ENCODE assay signal across 26 cellular contexts in genomic region chr7:15446280-15446679, GRCh38.
"Had no signal": no experiment of that assay in that cellular context is flagged by ENCODE, and none has a peak within 500 bp of the region (broad histone marks: within the 10 kb centered on the region; RNA-seq: fewer than 3 reads in every experiment).

No MANE protein-coding gene starts in this region.

- H3K4me1 ChIP-seq: breast epithelium, esophagus muscularis mucosa, left lung, lower lobe of right lung, pancreas, prostate gland, spleen had no signal

- H3K27me3 ChIP-seq: breast epithelium, esophagus muscularis mucosa, left lung, pancreas, spleen, tibial nerve had no signal

- DNase-seq: activated CD4-positive, alpha-beta memory T cell treated with anti-CD3 and anti-CD28 coated beads for 36 hours; activated CD4-positive, alpha-beta T cell treated with anti-CD3 and anti-CD28 coated beads, Interleukin-2, amount 10 ng/mL, durations not matched to agents 24 days and 14 days; activated CD4-positive, CD25-positive, alpha-beta regulatory T cell treated with anti-CD3 and anti-CD28 coated beads, Interleukin-2, amount 50 U/mL, for 72 hours; activated CD8-positive, alpha-beta memory T cell treated with anti-CD3 and anti-CD28 coated beads, Interleukin-2, amount 50 U/mL, for 4 hours; activated effector memory CD4-positive, alpha-beta T cell treated with anti-CD3 and anti-CD28 coated beads, Interleukin-2, amount 50 U/mL, for 16 hours; activated naive CD4-positive, alpha-beta T cell treated with anti-CD3 and anti-CD28 coated beads for 36 hours; activated naive CD8-positive, alpha-beta T cell treated with anti-CD3 and anti-CD28 coated beads, Interleukin-2, amount 10 ng/mL, durations not matched to agents 7 days and 5 days; activated T-cell treated with anti-CD3 and anti-CD28 coated beads, Interleukin-2, amount 50 U/mL, for 1 hour; amygdala; dermis blood vessel endothelial cell; effector CD4-positive, alpha-beta T cell; left lung; lower lobe of right lung; mesenchymal stem cell; naive thymus-derived CD8-positive, alpha-beta T cell; nucleus accumbens; pancreas; spleen; stimulated activated CD4-positive, alpha-beta T cell treated with anti-CD3 and anti-CD28 coated beads, Interleukin-2, amount 100 ng/mL, for 48 hours; stimulated activated naive CD4-positive, alpha-beta T cell treated with Interleukin-2 at 50 U/mL for 16 hours; T-helper 2 cell had no signal

- H3K27ac ChIP-seq: breast epithelium, esophagus muscularis mucosa, left lung, lower lobe of right lung, pancreas, prostate gland, spleen, tibial nerve had no signal

- H3K9me3 ChIP-seq: breast epithelium, esophagus muscularis mucosa, left lung, lower lobe of right lung, pancreas, prostate gland, tibial nerve had no signal

- ATAC-seq: left lung; lower lobe of right lung; naive thymus-derived CD8-positive, alpha-beta T cell; pancreas had no signal

- H3K36me3 ChIP-seq: breast epithelium, esophagus muscularis mucosa, left lung, lower lobe of right lung, pancreas, prostate gland, spleen, tibial nerve had no signal

- FAIRE-seq: islet of Langerhans, pancreas had no signal

- H3K4me3 ChIP-seq: breast epithelium, esophagus muscularis mucosa, left lung, lower lobe of right lung, pancreas, prostate gland, spleen, tibial nerve had no signal
